16 cellular contexts compared by ENCODE assay signal in genomic region chr11:75063732-75064314, GRCh38. TPM values are rescaled to one million over a fixed set of nuclear protein-coding genes. Genes with fewer than 3 reads are reported as not detected.
DNase-seq lines count a peak whose midpoint lies in the region; ATAC-seq lines count a peak whose summit lies in the region.
"Had no signal": no experiment of that assay in that cellular context is flagged by ENCODE, and none has a peak within 500 bp of the region (broad histone marks: within the 10 kb centered on the region; RNA-seq: fewer than 3 reads in every experiment).

No MANE protein-coding gene starts in this region.

- DNase-seq in Daoy (ENCODE audit: low read depth) (peak; percentile 34), HT1080 (ENCODE audit: low read depth) (peak; percentile 13), RPMI7951 (ENCODE audit: low read depth) (peak; percentile 8), left kidney (ENCODE audit: low read depth, low spot score) (peak; percentile 10), SHP77 (lab: John Stamatoyannopoulos, UW) (no peak), HuH-7.5 (ENCODE audit: low spot score) (no peak)
- DNase-seq: CD8-positive, alpha-beta T cell; HFFc6; Kasumi-1; NCI-H1417; NCI-H1930; NCI-H2171 treated with DMSO at 0.1 percent for 48 hours; NCI-H748 treated with DMSO at 0.1 percent for 48 hours had no signal

- ATAC-seq in GM21390 (IDR thresholded peaks at IDR 0.05; ENCODE audit: unreplicated experiment): no peak
- ATAC-seq: CD8-positive, alpha-beta T cell; GM23338 had no signal

RNA-seq across cellular contexts. Expression of gene OR2AT4, which starts 32.9 kb away (rescaled TPM):
- under 0.01 TPM in 1 of 2 replicates, not detected in the other for total RNA-seq in Daoy (2014; rRNA removed; shearing (Covaris generic))
- total RNA-seq in HT1080 (2014; rRNA removed; shearing (Covaris generic)): 0.07 TPM in 1 of 2 replicates, not detected in the other
- not detected in 2 replicates for polyA plus RNA-seq in HT1080 (2015; cell fraction: cytosol; rRNA removed)
- polyA plus RNA-seq in HT1080 (2015; cell fraction: nucleus; rRNA removed): not detected in 2 replicates
- total RNA-seq in RPMI7951 (2014; rRNA removed; shearing (Covaris generic)): not detected in 2 replicates
- total RNA-seq: CD8-positive, alpha-beta T cell; GM23338; HFFc6; NCI-H460 had no signal
- polyA plus RNA-seq: GM23338 had no signal

Comparison
In these comparisons a context has a peak if more than half of its experiments do, and no peak if none do; other contexts are left out.
1. DNase-seq: peak in Daoy (single experiment), HT1080 (single experiment), RPMI7951 (single experiment) and left kidney (single experiment); none in SHP77 (0 of 2) and HuH-7.5 (single experiment).